ENCODE assay signal across 32 cellular contexts in the genomic region with DNA sequence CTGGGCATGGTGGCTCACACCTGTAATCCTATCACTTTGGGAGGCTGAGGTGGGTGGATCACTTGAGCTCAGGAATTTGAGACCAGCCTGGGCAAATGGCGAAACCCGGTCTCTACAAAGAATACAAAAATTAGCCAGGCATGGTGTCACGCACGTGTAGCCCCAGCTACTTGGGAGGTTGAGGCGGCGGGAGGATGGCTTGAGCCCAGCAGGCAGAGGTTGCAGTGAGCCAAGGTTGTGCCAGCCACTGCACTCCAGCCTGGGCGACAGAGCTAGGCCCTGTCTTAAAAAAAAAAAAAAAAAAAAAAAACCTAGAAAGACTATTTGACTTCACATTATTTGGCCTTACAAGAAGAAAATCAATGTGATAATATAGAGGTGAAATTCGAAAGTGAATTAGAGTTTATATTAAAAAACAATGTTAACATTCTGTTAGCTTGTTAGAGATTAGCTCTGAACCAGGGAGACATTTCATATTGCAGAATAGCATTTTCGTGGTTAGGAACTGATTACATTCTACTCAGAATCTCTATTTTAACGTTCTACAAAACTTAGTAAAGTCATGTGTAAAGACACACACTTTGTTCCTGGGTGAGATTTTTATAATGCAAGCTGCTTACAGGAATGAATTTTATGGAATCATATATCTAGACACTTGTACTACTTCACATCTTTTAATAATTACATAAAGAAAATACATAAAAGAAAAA.
"Had no signal": no experiment of that assay in that cellular context is flagged by ENCODE, and none has a peak within 500 bp of the region (broad histone marks: within the 10 kb centered on the region; RNA-seq: fewer than 3 reads in every experiment).

No MANE protein-coding gene starts in this region.

- H3K4me3 Mint-ChIP-seq: activated CD4-positive, alpha-beta T cell treated with anti-CD3 and anti-CD28 coated beads, Interleukin-2, amount 10 ng/mL, durations not matched to agents 7 days and 5 days; activated CD8-positive, alpha-beta T cell treated with anti-CD3 and anti-CD28 coated beads, Interleukin-2, amount 10 ng/mL, durations not matched to agents 7 days and 5 days; activated naive CD4-positive, alpha-beta T cell treated with anti-CD3 and anti-CD28 coated beads, Interleukin-2, amount 50 U/mL, for 24 hours; activated naive CD8-positive, alpha-beta T cell treated with anti-CD3 and anti-CD28 coated beads, Interleukin-2, amount 10 ng/mL, durations not matched to agents 7 days and 5 days; activated T-cell treated with anti-CD3 and anti-CD28 coated beads, Interleukin-2, amount 50 U/mL, for 24 hours had no signal

- H3K4me2 ChIP-seq: KMS-11 had no signal

- H3K4me1 Mint-ChIP-seq: activated naive CD4-positive, alpha-beta T cell treated with anti-CD3 and anti-CD28 coated beads, Interleukin-2, amount 50 U/mL, for 24 hours; activated naive CD8-positive, alpha-beta T cell treated with anti-CD3 and anti-CD28 coated beads, Interleukin-2, amount 10 ng/mL, durations not matched to agents 7 days and 5 days had no signal

- H3K9me3 Mint-ChIP-seq: activated CD4-positive, alpha-beta T cell treated with anti-CD3 and anti-CD28 coated beads, Interleukin-2, amount 10 ng/mL, durations not matched to agents 7 days and 5 days; activated naive CD4-positive, alpha-beta T cell treated with anti-CD3 and anti-CD28 coated beads, Interleukin-2, amount 50 U/mL, for 24 hours; activated naive CD8-positive, alpha-beta T cell treated with anti-CD3 and anti-CD28 coated beads, Interleukin-2, amount 10 ng/mL, durations not matched to agents 7 days and 5 days; activated T-cell treated with anti-CD3 and anti-CD28 coated beads, Interleukin-2, amount 50 U/mL, for 24 hours; activated T-helper 2 cell treated with anti-CD3 and anti-CD28 coated beads, Interferon-gamma antibody, Interleukin-2, Interleukin-4, amounts not matched to agents 10 μg/mL and 5 μg/mL and 100 μg/mL, durations not matched to agents 14 hours and 24 hours and 36 hours had no signal

- DNase-seq: activated CD4-positive, alpha-beta T cell treated with anti-CD3 and anti-CD28 coated beads for 1 hour; activated CD4-positive, alpha-beta T cell treated with anti-CD3 and anti-CD28 coated beads, Interleukin-2, amount 10 ng/mL, durations not matched to agents 7 days and 5 days; activated CD4-positive, alpha-beta T cell treated with anti-CD3 and anti-CD28 coated beads, Interleukin-2, amount 50 U/mL, for 48 hours; activated CD4-positive, CD25-positive, alpha-beta regulatory T cell; activated CD8-positive, alpha-beta T cell treated with anti-CD3 and anti-CD28 coated beads, Interleukin-2, amount 10 ng/mL, durations not matched to agents 7 days and 5 days; activated gamma-delta T cell; activated naive CD4-positive, alpha-beta T cell treated with Interleukin-2 at 50 U/mL for 16 hours; activated naive CD8-positive, alpha-beta T cell treated with anti-CD3 and anti-CD28 coated beads, Interleukin-2, amount 10 ng/mL, durations not matched to agents 7 days and 5 days; activated T-cell treated with anti-CD3 and anti-CD28 coated beads, Interleukin-2, amount 50 U/mL, for 24 hours; body of pancreas; MM.1S; MV-4-11; NCI-H1092; NCI-H1436 treated with DMSO at 0.1 percent for 48 hours; NCI-H1694 treated with DMSO at 0.1 percent for 48 hours; NCI-H2029; NCI-H345; NCI-H524 treated with DMSO at 0.1 percent for 48 hours; PC-3; Peyer's patch; RPMI8226; SHP77 treated with DMSO at 0.1 percent for 48 hours; SW 1271; T-helper 1 cell; T-helper 2 cell; T-helper 9 cell had no signal

- H3K4me3 ChIP-seq: body of pancreas, breast epithelium, Peyer's patch, SJSA1 had no signal

- H3K36me3 ChIP-seq: breast epithelium, Peyer's patch, WERI-Rb-1 had no signal

- H3K27me3 ChIP-seq: body of pancreas, breast epithelium, Peyer's patch, SJSA1 had no signal

- H3K9me3 ChIP-seq: body of pancreas, breast epithelium, Peyer's patch, SJSA1 had no signal

- H3K9ac ChIP-seq: KMS-11 had no signal

- H3K4me1 ChIP-seq: body of pancreas, breast epithelium, Peyer's patch had no signal

- H3K27ac Mint-ChIP-seq: activated CD4-positive, alpha-beta T cell treated with anti-CD3 and anti-CD28 coated beads, Interleukin-2, amount 10 ng/mL, durations not matched to agents 7 days and 5 days; activated CD8-positive, alpha-beta T cell treated with anti-CD3 and anti-CD28 coated beads, Interleukin-2, amount 10 ng/mL, durations not matched to agents 7 days and 5 days; activated naive CD4-positive, alpha-beta T cell treated with anti-CD3 and anti-CD28 coated beads, Interleukin-2, amount 50 U/mL, for 24 hours; activated naive CD8-positive, alpha-beta T cell treated with anti-CD3 and anti-CD28 coated beads, Interleukin-2, amount 10 ng/mL, durations not matched to agents 7 days and 5 days; activated T-cell treated with anti-CD3 and anti-CD28 coated beads, Interleukin-2, amount 50 U/mL, for 24 hours; activated T-helper 2 cell treated with anti-CD3 and anti-CD28 coated beads, Interferon-gamma antibody, Interleukin-2, Interleukin-4, amounts not matched to agents 10 μg/mL and 5 μg/mL and 100 μg/mL, durations not matched to agents 14 hours and 24 hours and 36 hours had no signal

- H3K27ac ChIP-seq: body of pancreas, breast epithelium, KMS-11, Peyer's patch, SJSA1 had no signal

- H3K27me3 Mint-ChIP-seq: activated CD4-positive, alpha-beta T cell treated with anti-CD3 and anti-CD28 coated beads, Interleukin-2, amount 10 ng/mL, durations not matched to agents 7 days and 5 days; activated naive CD4-positive, alpha-beta T cell treated with anti-CD3 and anti-CD28 coated beads, Interleukin-2, amount 50 U/mL, for 24 hours; activated naive CD8-positive, alpha-beta T cell treated with anti-CD3 and anti-CD28 coated beads, Interleukin-2, amount 10 ng/mL, durations not matched to agents 7 days and 5 days; activated T-cell treated with anti-CD3 and anti-CD28 coated beads, Interleukin-2, amount 50 U/mL, for 24 hours had no signal
